ENCODE assay signal across 11 cellular contexts in the genomic region with DNA sequence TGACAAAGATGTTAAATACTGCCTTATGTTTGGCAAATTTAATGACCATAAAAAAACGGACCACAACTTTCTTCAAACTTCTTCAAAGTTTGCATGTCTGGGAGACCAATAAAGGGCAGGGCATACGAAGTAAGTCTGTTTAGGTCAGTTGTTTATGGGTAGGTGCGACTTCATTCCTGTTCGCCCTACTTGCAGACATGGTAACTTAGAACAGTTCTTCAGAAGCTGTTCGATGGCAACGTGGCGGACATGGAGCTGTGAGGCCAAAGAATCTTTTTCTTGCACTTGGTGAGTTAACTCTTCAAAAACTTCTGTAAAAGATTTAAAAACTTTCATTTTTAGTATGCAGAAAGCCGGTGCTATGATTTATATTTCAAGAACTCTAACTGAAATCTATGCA. TPM values are rescaled to one million over a fixed set of nuclear protein-coding genes. Genes with fewer than 3 reads are reported as not detected.
DNase-seq lines count a peak whose midpoint lies in the region; ATAC-seq and TF ChIP-seq lines count a peak whose summit lies in the region.
"Had no signal": no experiment of that assay in that cellular context is flagged by ENCODE, and none has a peak within 500 bp of the region (broad histone marks: within the 10 kb centered on the region; RNA-seq: fewer than 3 reads in every experiment).

No MANE protein-coding gene starts in this region.

- H3K36me3 Mint-ChIP-seq in activated CD4-positive, alpha-beta T cell treated with anti-CD3 and anti-CD28 coated beads, Interleukin-2, amount 10 ng/mL, durations not matched to agents 24 days and 14 days (ENCODE audit: low read depth), result peaks cover 40% of the 10 kb centered on the region

- TF ChIP-seq CTCF in adrenal gland (IDR thresholded peaks at IDR 0.05) (no peak), tibial artery (IDR thresholded peaks at IDR 0.05) (no peak)

- peaks cover 55% of the 10 kb centered on the region for H3K4me1 Mint-ChIP-seq in activated CD4-positive, alpha-beta T cell treated with anti-CD3 and anti-CD28 coated beads, Interleukin-2, amount 10 ng/mL, durations not matched to agents 24 days and 14 days

- peak; percentile 62 for DNase-seq in activated CD4-positive, alpha-beta T cell treated with anti-CD3 and anti-CD28 coated beads, Interleukin-2, amount 10 ng/mL, durations not matched to agents 24 days and 14 days
- no peak for DNase-seq in activated CD4-positive, alpha-beta T cell treated with anti-CD3 and anti-CD28 coated beads, Interleukin-2, amount 50 U/mL, for 48 hours
- DNase-seq in adrenal gland (no peak), retina (no peak), tibial artery (no peak)
- DNase-seq: PC-9; stimulated activated CD4-positive, alpha-beta T cell treated with anti-CD3 and anti-CD28 coated beads, Interleukin-4, amount 100 ng/mL, for 4 hours had no signal

- H3K36me3 ChIP-seq in adrenal gland (replicated peaks in 1 of 2) (no peaks in the 10 kb centered on the region), tibial artery (peaks cover 0 to 18% (median 3%) of the 10 kb centered on the region in 3 donors)

- no peaks in the 10 kb centered on the region for H3K27me3 ChIP-seq in adrenal gland
- no peaks in the 10 kb centered on the region for H3K27me3 ChIP-seq in tibial artery

- ATAC-seq in HG03039 (IDR thresholded peaks at IDR 0.05; ENCODE audit: unreplicated experiment) (peak; percentile 16), esophagus mucosa (no peak)
- ATAC-seq: A549 had no signal

- H3K27ac ChIP-seq in adrenal gland (peak overlapping the region in 3 of 5 donors; percentile 57 to 86 (median 67)), skin epidermis (peak overlapping the region in 19 of 21 experiments; percentile 6 to 87 (median 72)), tibial artery (no peak overlapping the region)
- H3K27ac ChIP-seq: A549, PC-9 had no signal

- H3K4me3 Mint-ChIP-seq in activated CD4-positive, alpha-beta T cell treated with anti-CD3 and anti-CD28 coated beads, Interleukin-2, amount 10 ng/mL, durations not matched to agents 24 days and 14 days, result peak overlapping the region; percentile 79

- no peaks in the 10 kb centered on the region for H3K9me3 ChIP-seq in adrenal gland (replicated peaks in 1 of 3)
- no peaks in the 10 kb centered on the region for H3K9me3 ChIP-seq in tibial artery
- H3K9me3 ChIP-seq: A549 had no signal

- peaks cover 0 to 17% of the 10 kb centered on the region in 2 donors for H3K4me1 ChIP-seq in adrenal gland (replicated peaks in 1 of 2)
- H3K4me1 ChIP-seq in tibial artery, result no peaks in the 10 kb centered on the region

- intact Hi-C loops in activated CD4-positive, alpha-beta T cell treated with anti-CD3 and anti-CD28 coated beads, Interleukin-2, amount 10 ng/mL, durations not matched to agents 24 days and 14 days (cut with micrococcal nuclease), result loop anchor here (1.0 kb wide), 1 partner anchor 9 kb away; no protein-coding TSS in a partner anchor
- intact Hi-C loops in adrenal gland (cut with DNase I), result no loop called here
- intact Hi-C loops in tibial artery (cut with DNase I; ENCODE audit: low total_unique reads), result no loop called here

- peak overlapping the region; percentile 73 for H3K27ac Mint-ChIP-seq in activated CD4-positive, alpha-beta T cell treated with anti-CD3 and anti-CD28 coated beads, Interleukin-2, amount 10 ng/mL, durations not matched to agents 24 days and 14 days

- H3K9me3 Mint-ChIP-seq in activated CD4-positive, alpha-beta T cell treated with anti-CD3 and anti-CD28 coated beads, Interleukin-2, amount 10 ng/mL, durations not matched to agents 24 days and 14 days, result no peaks in the 10 kb centered on the region

- WGBS in adrenal gland, 4 donors, result 75 to 78% (median 77%) methylated on average over 8 of the region's 8 CpGs

- no peaks in the 10 kb centered on the region for H3K27me3 Mint-ChIP-seq in activated CD4-positive, alpha-beta T cell treated with anti-CD3 and anti-CD28 coated beads, Interleukin-2, amount 10 ng/mL, durations not matched to agents 24 days and 14 days

- H3K4me3 ChIP-seq in adrenal gland (peak overlapping the region in 1 of 4 donors; percentile 58), skin epidermis (peak overlapping the region in 2 of 7 experiments; percentile 19 to 21), tibial artery (peak overlapping the region in 1 of 2 donors; percentile 28)
- H3K4me3 ChIP-seq: A549, PC-9 had no signal

- no peak for TF ChIP-seq POLR2A in adrenal gland (IDR thresholded peaks at IDR 0.05)

RNA-seq across cellular contexts. Expression of a gene that starts 25.9 kb away (rescaled TPM):
- total RNA-seq in activated CD4-positive, alpha-beta T cell treated with anti-CD3 and anti-CD28 coated beads, Interleukin-2, amount 10 ng/mL, durations not matched to agents 24 days and 14 days, result 37.0 and 39.6 TPM in 2 replicates
- total RNA-seq in adrenal gland (10 to 100 TPM in 4 of 8 donors, 1 to 10 TPM in 4; 1.9 to 19.1 (median 10.3) TPM), esophagus mucosa (18.2 TPM)
- polyA plus RNA-seq in adrenal gland, result 10 to 100 TPM in 1 of 3 donors, 1 to 10 TPM in 2; 2.4 to 13.7 (median 2.5) TPM

Comparison
In these comparisons a context has a peak if more than half of its experiments do, and no peak if none do; other contexts are left out.
1. H3K27ac ChIP-seq: peak in adrenal gland (3 of 5) and skin epidermis (19 of 21); none in tibial artery (0 of 2).